ENCODE assay signal across 2 cellular contexts in genomic region chr6:100892693-100893092, GRCh38.
TF ChIP-seq lines count a peak whose summit lies in the region.

No MANE protein-coding gene starts in this region.

TF ChIP-seq in SK-N-SH, 30 proteins besides CTCF, POLR2A, EP300 and RAD21 (continued from another document):
- TF ChIP-seq REST (IDR thresholded peaks at IDR 0.05; ENCODE audit: low read depth, low read length): no peak
- no peak for TF ChIP-seq SIN3A (IDR thresholded peaks at IDR 0.05; ENCODE audit: borderline replicate concordance, low read depth, low read length)
- no peak for TF ChIP-seq IRF3 (IDR thresholded peaks at IDR 0.05; ENCODE audit: low read depth, low read length)
- TF ChIP-seq JUND (IDR thresholded peaks at IDR 0.05): no peak

TF ChIP-seq in SK-N-SH treated with all-trans-retinoic acid at 6 μM for 48 hours, 23 proteins besides CTCF, POLR2A, EP300 and RAD21 (continued from another document):
- no peak for TF ChIP-seq PATZ1 (CRISPR knock-in tag; IDR thresholded peaks at IDR 0.05; ENCODE audit: borderline replicate concordance)
- TF ChIP-seq POU6F1 (CRISPR knock-in tag; IDR thresholded peaks at IDR 0.05; ENCODE audit: borderline replicate concordance, low read depth): no peak
- TF ChIP-seq ZNF70 (CRISPR knock-in tag; IDR thresholded peaks at IDR 0.05): no peak
